Comparison of ENCODE assay signal across 8 cellular contexts in the genomic region with DNA sequence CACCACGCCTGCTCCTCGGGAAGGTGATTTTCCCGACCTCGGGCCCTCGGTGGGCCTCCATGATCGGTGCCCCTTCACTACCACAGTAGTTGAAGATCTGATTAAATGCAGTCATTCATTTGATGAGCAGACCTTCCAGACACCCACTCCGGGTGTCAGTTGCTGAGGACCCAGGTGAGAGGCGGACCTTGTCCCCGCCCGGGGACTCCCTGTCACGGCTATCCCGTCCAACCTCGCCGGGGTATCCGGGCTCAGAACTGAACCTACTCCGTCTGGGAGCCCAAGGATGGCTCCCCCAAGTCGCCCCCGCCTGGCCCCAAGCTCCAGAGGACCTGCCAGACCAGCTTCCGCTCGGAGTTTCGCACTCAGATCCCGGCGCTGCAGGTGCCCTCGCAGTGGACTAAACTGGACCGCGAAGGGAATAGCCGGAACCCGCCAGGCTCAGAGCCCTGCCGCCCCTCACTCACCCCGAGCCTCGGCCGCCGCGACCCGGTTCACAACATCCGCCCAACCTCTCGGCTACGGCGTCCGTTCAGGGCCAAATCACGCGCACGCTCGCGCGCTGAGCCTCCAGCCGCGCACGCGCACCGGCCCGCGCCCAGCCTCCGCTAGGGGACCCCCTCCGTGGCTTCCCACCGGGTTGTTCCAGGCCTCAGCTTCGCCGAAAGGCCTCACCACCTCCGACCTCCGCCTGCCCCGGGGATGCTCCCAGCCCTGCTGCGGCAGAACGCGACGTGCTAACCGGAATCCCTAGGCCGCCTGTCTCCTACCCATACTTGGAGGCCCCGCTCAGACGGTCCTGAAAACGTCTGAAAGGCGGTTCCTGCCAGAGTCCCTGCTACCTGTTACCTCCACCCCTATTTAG. TPM values are rescaled to one million over a fixed set of nuclear protein-coding genes. Genes with fewer than 3 reads are reported as not detected.
DNase-seq lines count a peak whose midpoint lies in the region; ATAC-seq and TF ChIP-seq lines count a peak whose summit lies in the region.

No MANE protein-coding gene starts in this region.

- H3K27me3 Mint-ChIP-seq in CD4-positive, CD25-positive, alpha-beta regulatory T cell = peaks cover 5% of the 10 kb centered on the region

- TF ChIP-seq POLR2A in lower leg skin (IDR thresholded peaks at IDR 0.05) = no peak

- peak overlapping the region; percentile 86 for H3K27ac ChIP-seq in CD4-positive, CD25-positive, alpha-beta regulatory T cell (ENCODE audit: insufficient read depth, low read length, poor library complexity, severe bottlenecking)
- peak overlapping the region; percentile 70 for H3K27ac ChIP-seq in duodenal mucosa (ENCODE audit: low read depth, low read length)

- H3K36me3 Mint-ChIP-seq in CD4-positive, CD25-positive, alpha-beta regulatory T cell = no peaks in the 10 kb centered on the region

- intact Hi-C loops in lower leg skin (cut with DNase I; ENCODE audit: low total_unique reads) = no loop called here

- H3K4me1 ChIP-seq in CD4-positive, CD25-positive, alpha-beta regulatory T cell (ENCODE audit: control insufficient read depth, insufficient read depth, low read length, poor library complexity, severe bottlenecking) = peaks cover 32% of the 10 kb centered on the region
- H3K4me1 ChIP-seq in duodenal mucosa (ENCODE audit: control insufficient read depth in 1 of 2, insufficient read depth in 2 of 2, low read length in 2 of 2) = peaks cover 34 to 39% of the 10 kb centered on the region in 2 donors

- H3K27ac Mint-ChIP-seq in CD4-positive, CD25-positive, alpha-beta regulatory T cell = no peak overlapping the region

- ATAC-seq in CD4-positive, CD25-positive, alpha-beta regulatory T cell (ENCODE audit: low read depth in 2 of 2) = peak; percentile 87 to 88
- ATAC-seq in GM19397 (IDR thresholded peaks at IDR 0.05; ENCODE audit: unreplicated experiment) (peak; percentile 79), HG03558 (IDR thresholded peaks at IDR 0.05; ENCODE audit: extremely low read depth, unreplicated experiment) (peak; percentile 60)

- peak; percentile 97 to 100 (median 99) for DNase-seq in CD4-positive, CD25-positive, alpha-beta regulatory T cell
- DNase-seq in NCI-H69 (lab: John Stamatoyannopoulos, UW) (peak; percentile 99), lower leg skin (ENCODE audit: low spot score in 2 of 2) (peak; percentile 89 to 100)
- peak; percentile 99 for DNase-seq in activated CD4-positive, alpha-beta T cell treated with anti-CD3 and anti-CD28 coated beads, Interleukin-2, amount 50 U/mL, for 24 hours (ENCODE audit: low read depth in 1 of 2, low spot score in 1 of 2)
- DNase-seq in stimulated activated CD4-positive, alpha-beta T cell treated with anti-CD3 and anti-CD28 coated beads, Interleukin-4, amount 100 ng/mL, for 24 hours = peak; percentile 98

- H3K27me3 ChIP-seq in CD4-positive, CD25-positive, alpha-beta regulatory T cell (ENCODE audit: control insufficient read depth, insufficient read depth, low read length) = no peaks in the 10 kb centered on the region
- no peaks in the 10 kb centered on the region for H3K27me3 ChIP-seq in duodenal mucosa (ENCODE audit: control insufficient read depth in 1 of 2, insufficient read depth in 2 of 2, low read length in 2 of 2)

- H3K9me3 Mint-ChIP-seq in CD4-positive, CD25-positive, alpha-beta regulatory T cell = no peaks in the 10 kb centered on the region

- WGBS in lower leg skin, 2 donors = 1% methylated on average over 71 of the region's 71 CpGs

- H3K4me1 Mint-ChIP-seq in CD4-positive, CD25-positive, alpha-beta regulatory T cell = peaks cover 0 to 8% (median 2%) of the 10 kb centered on the region in 4 donors

- no peak overlapping the region for H3K4me3 Mint-ChIP-seq in CD4-positive, CD25-positive, alpha-beta regulatory T cell

- peak overlapping the region; percentile 78 to 99 for H3K9ac ChIP-seq in duodenal mucosa (ENCODE audit: low read depth in 1 of 2, low read length in 2 of 2)

- H3K36me3 ChIP-seq in CD4-positive, CD25-positive, alpha-beta regulatory T cell (ENCODE audit: control insufficient read depth, insufficient read depth, low read length) = peaks cover 6% of the 10 kb centered on the region
- H3K36me3 ChIP-seq in duodenal mucosa (ENCODE audit: control insufficient read depth in 1 of 2, insufficient read depth in 2 of 2, low read length in 2 of 2) = peaks cover 0 to 7% of the 10 kb centered on the region in 2 donors

- TF ChIP-seq CTCF in lower leg skin (IDR thresholded peaks at IDR 0.05) = no peak

- H3K9me3 ChIP-seq in CD4-positive, CD25-positive, alpha-beta regulatory T cell (ENCODE audit: control insufficient read depth in 2 of 2, low read length in 2 of 2) = no peaks in the 10 kb centered on the region
- no peaks in the 10 kb centered on the region for H3K9me3 ChIP-seq in duodenal mucosa (ENCODE audit: control insufficient read depth in 1 of 2, low read length in 2 of 2)

- peak overlapping the region; percentile 92 for H3K4me3 ChIP-seq in CD4-positive, CD25-positive, alpha-beta regulatory T cell (ENCODE audit: low read depth, low read length)
- peak overlapping the region; percentile 87 to 98 for H3K4me3 ChIP-seq in duodenal mucosa (ENCODE audit: low read depth in 1 of 2, low read length in 2 of 2)
- H3K4me3 ChIP-seq in lower leg skin (ENCODE audit: low read depth, poor library complexity, severe bottlenecking) = peak overlapping the region; percentile 90

RNA-seq across cellular contexts. Expression of a gene that starts 22.3 kb away (rescaled TPM):
- 3,278 TPM for total RNA-seq in CD4-positive, CD25-positive, alpha-beta regulatory T cell
- polyA plus RNA-seq in CD4-positive, CD25-positive, alpha-beta regulatory T cell = 10 to 100 TPM in 1 of 4 donors, not detected in 3; 23.7 TPM
- total RNA-seq in lower leg skin = under 1 TPM in 3 of 4 donors, not detected in 1; under 0.01 TPM

RNA-seq across cellular contexts. Expression of a gene that starts 31.0 kb away (rescaled TPM):
- 13.0 TPM for total RNA-seq in CD4-positive, CD25-positive, alpha-beta regulatory T cell
- polyA plus RNA-seq in CD4-positive, CD25-positive, alpha-beta regulatory T cell = 1 to 10 TPM in 3 of 4 donors, under 1 TPM in 1; 0.49 to 3.7 (median 2.1) TPM
- total RNA-seq in lower leg skin = 10 to 100 TPM in 3 of 4 donors, 1 to 10 TPM in 1; 8.2 to 19.8 (median 14.7) TPM

Comparison
In these comparisons a context has a peak if more than half of its experiments do, and no peak if none do; other contexts are left out.
1. Peak in every context shown above with its lines: DNase-seq, ATAC-seq, H3K4me3 ChIP-seq and H3K27ac ChIP-seq.
2. RNA of a gene that starts 22.3 kb away (total RNA-seq): 3,278 TPM in CD4-positive, CD25-positive, alpha-beta regulatory T cell (single experiment); under 0.01 TPM in lower leg skin; every median in the first group is over 1,000 times any median in the second.